In the genomic region with DNA sequence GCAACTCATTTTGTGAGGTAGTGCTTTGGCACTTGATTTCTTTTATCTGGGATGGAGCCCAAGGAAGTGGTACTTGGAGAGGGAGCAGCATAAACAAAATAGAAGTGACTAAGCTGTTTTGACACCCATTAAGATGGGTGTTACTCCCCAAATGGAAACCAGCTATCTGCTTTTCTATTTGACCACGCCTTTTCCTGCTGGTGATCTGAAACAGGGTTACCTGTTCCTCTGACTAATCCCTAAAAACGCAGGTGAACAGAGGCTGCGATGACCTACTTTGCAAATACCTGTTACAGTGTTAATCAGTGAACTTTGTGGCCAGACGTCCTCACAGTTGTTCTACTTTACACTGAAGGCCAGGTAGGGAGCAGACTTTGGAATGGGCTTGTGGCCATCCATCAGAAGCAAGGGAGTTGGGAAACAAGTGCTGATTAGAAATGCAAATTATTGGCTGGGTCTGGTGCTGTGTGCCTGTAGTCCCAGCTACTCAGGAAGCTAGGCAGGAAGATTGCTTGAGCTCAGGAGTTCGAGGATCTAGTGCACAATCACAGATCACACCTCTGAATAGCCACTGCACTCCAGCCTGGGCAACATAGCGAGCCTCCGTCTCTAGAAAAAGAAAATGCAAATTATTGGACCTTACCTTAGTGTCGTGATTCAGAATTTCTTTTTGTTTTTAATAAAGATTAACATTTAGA, we compare ENCODE assay signal across 19 cellular contexts. TPM values are rescaled to one million over a fixed set of nuclear protein-coding genes. Genes with fewer than 3 reads are reported as not detected.
A peak's percentile ranks its signal among the peaks of the same experiment; 100 is the strongest.
DNase-seq lines count a peak whose midpoint lies in the region; ATAC-seq, FAIRE-seq and TF ChIP-seq lines count a peak whose summit lies in the region.
"Had no signal": no experiment of that assay in that cellular context is flagged by ENCODE, and none has a peak within 500 bp of the region (broad histone marks: within the 10 kb centered on the region; RNA-seq: fewer than 3 reads in every experiment).

No MANE protein-coding gene starts in this region.

- H3K9me1 ChIP-seq in keratinocyte (ENCODE audit: control insufficient read depth, extremely low read depth, insufficient read depth, low read length), result no peaks in the 10 kb centered on the region

- TF ChIP-seq POLR2A in thyroid gland (IDR thresholded peaks at IDR 0.05), result no peak

- TF ChIP-seq CTCF in mammary epithelial cell (conservative IDR thresholded peaks at IDR 0.05 in 1 of 2, IDR thresholded peaks at IDR 0.05 in 1 of 2; ENCODE audit: extremely low read depth in 1 of 2, insufficient read depth in 1 of 2, low read depth in 1 of 2, low read length in 2 of 2) (no peak), keratinocyte (optimal IDR thresholded peaks at IDR 0.05 in 1 of 3, IDR thresholded peaks at IDR 0.05 in 1 of 3, conservative IDR thresholded peaks at IDR 0.05 in 1 of 3; ENCODE audit: extremely low read depth in 1 of 3, insufficient read depth in 2 of 3, low read length in 3 of 3) (no peak), thyroid gland (IDR thresholded peaks at IDR 0.05) (no peak)

- H3K36me3 ChIP-seq in mammary epithelial cell (ENCODE audit: insufficient read depth, low read length), result no peaks in the 10 kb centered on the region
- H3K36me3 ChIP-seq in keratinocyte (ENCODE audit: control insufficient read depth in 2 of 2, extremely low read depth in 1 of 2, insufficient read depth in 2 of 2, low read length in 2 of 2), result no peaks in the 10 kb centered on the region
- no peaks in the 10 kb centered on the region for H3K36me3 ChIP-seq in thyroid gland
- H3K36me3 ChIP-seq: BLaER1 treated with 17β-estradiol and CSF1 and Interleukin-3, amounts not matched to agents 10 nM and 100 nM; cardiac muscle cell; right atrium auricular region; SJCRH30; thoracic aorta had no signal

- TSS peak; percentile 85 for BruUV-seq in mammary epithelial cell (replicated peaks; lab: Mats Ljungman, UMichigan)

- H3K9ac ChIP-seq in mammary epithelial cell (ENCODE audit: insufficient read depth, low read length) (no peak overlapping the region), keratinocyte (ENCODE audit: control insufficient read depth, extremely low read depth, insufficient read depth, low read length) (peak overlapping the region; percentile 19)
- H3K9ac ChIP-seq: BLaER1 treated with 17β-estradiol and CSF1 and Interleukin-3, amounts not matched to agents 10 nM and 100 nM had no signal

- CTCF ChIA-PET in mammary epithelial cell (lab: Charles Lee; ENCODE audit: low non-redundant PET), result no interaction called here

- H3K4me3 ChIP-seq in mammary epithelial cell (replicated peaks in 1 of 3; ENCODE audit: insufficient read depth in 1 of 3, low read depth in 2 of 3, low read length in 3 of 3) (no peak overlapping the region), keratinocyte (ENCODE audit: control insufficient read depth in 2 of 3, extremely low read depth in 1 of 3, insufficient read depth in 2 of 3, low read depth in 1 of 3, low read length in 3 of 3) (no peak overlapping the region), thyroid gland (replicated peaks in 1 of 3) (no peak overlapping the region)
- H3K4me3 ChIP-seq: BLaER1 treated with 17β-estradiol and CSF1 and Interleukin-3, amounts not matched to agents 10 nM and 100 nM; cardiac muscle cell; right atrium auricular region; SJCRH30; thoracic aorta had no signal

- 46% methylated on average over 8 of the region's 8 CpGs for WGBS in mammary epithelial cell (ENCODE audit: low coverage, missing lambda C conversion rate)
- 76 to 79% methylated on average over 8 of the region's 8 CpGs for whole genome bisulfite sequencing in thyroid gland, 2 donors

- ATAC-seq in GM21367 (IDR thresholded peaks at IDR 0.05; ENCODE audit: unreplicated experiment) (no peak), HG02885 (IDR thresholded peaks at IDR 0.05; ENCODE audit: poor library complexity, unreplicated experiment) (no peak)

- H3K27me3 ChIP-seq in mammary epithelial cell (ENCODE audit: insufficient read depth, low read length) (no peaks in the 10 kb centered on the region), keratinocyte (ENCODE audit: control insufficient read depth, extremely low read depth, insufficient read depth, low read length) (no peaks in the 10 kb centered on the region), thyroid gland (no peaks in the 10 kb centered on the region)
- H3K27me3 ChIP-seq: BLaER1 treated with 17β-estradiol and CSF1 and Interleukin-3, amounts not matched to agents 10 nM and 100 nM; cardiac muscle cell; right atrium auricular region; SJCRH30 had no signal

- in situ Hi-C loops in mammary epithelial cell (cut with MboI; ENCODE audit: low sequenced_read_pairs in 2 of 2), result loop anchor here in 1 of 2 donors (10.0 kb wide), 1 partner anchor 61 kb away; a partner anchor contains a TSS

- DNase-seq in LoVo (ENCODE audit: low spot score), result peak; percentile 60
- peak; percentile 83 for DNase-seq in mammary epithelial cell
- peak; percentile 78 for DNase-seq in keratinocyte (ENCODE audit: low read depth, low spot score)
- peak in 1 of 2 donors; percentile 18 for DNase-seq in thyroid gland
- no peak for DNase-seq in DMS53 treated with DMSO at 0.1 percent for 48 hours (lab: John Stamatoyannopoulos, UW; ENCODE audit: unreplicated experiment)
- DNase-seq in D341Med (ENCODE audit: low spot score), result no peak
- DNase-seq: activated CD4-positive, alpha-beta T cell treated with anti-CD3 and anti-CD28 coated beads, Interleukin-2, amount 10 ng/mL, durations not matched to agents 24 days and 14 days; activated naive CD4-positive, alpha-beta T cell treated with anti-CD3 and anti-CD28 coated beads, Interleukin-2, amount 50 U/mL, for 16 hours; DMS79 treated with DMSO at 0.1 percent for 48 hours; effector memory CD4-positive, alpha-beta T cell; NCI-H1417 treated with DMSO at 0.1 percent for 48 hours; NCI-H2227 treated with DMSO at 0.1 percent for 48 hours; SJCRH30 had no signal

- H3K79me2 ChIP-seq in mammary epithelial cell (ENCODE audit: insufficient read depth, low read length) (no peaks in the 10 kb centered on the region), keratinocyte (ENCODE audit: control insufficient read depth, insufficient read depth, low read length) (no peaks in the 10 kb centered on the region)

- dilution Hi-C loops in mammary epithelial cell (cut with HindIII; ENCODE audit: low sequenced_read_pairs), result no loop called here
- dilution Hi-C loops in keratinocyte (cut with MboI; ENCODE audit: extremely low pct_ligation_motif_present, low sequenced_read_pairs), result no loop called here

- intact Hi-C loops in mammary epithelial cell (cut with micrococcal nuclease) (no loop called here), thyroid gland (cut with DNase I) (no loop called here)

- H3K4me2 ChIP-seq in mammary epithelial cell (ENCODE audit: insufficient read depth, low read depth, low read length) (peak overlapping the region; percentile 31), keratinocyte (ENCODE audit: control insufficient read depth, extremely low read depth, insufficient read depth, low read depth, low read length) (peak overlapping the region; percentile 27)
- H3K4me2 ChIP-seq: BLaER1 treated with 17β-estradiol and CSF1 and Interleukin-3, amounts not matched to agents 10 nM and 100 nM had no signal

- no peaks in the 10 kb centered on the region for H4K20me1 ChIP-seq in mammary epithelial cell (ENCODE audit: insufficient read depth, low read length)
- H4K20me1 ChIP-seq in keratinocyte (ENCODE audit: control insufficient read depth, extremely low read depth, insufficient read depth, low read length), result no peaks in the 10 kb centered on the region
- H4K20me1 ChIP-seq: BLaER1 treated with 17β-estradiol and CSF1 and Interleukin-3, amounts not matched to agents 10 nM and 100 nM had no signal

- H3K9me3 ChIP-seq in mammary epithelial cell (replicated peaks; ENCODE audit: insufficient read depth, low read length) (no peaks in the 10 kb centered on the region), keratinocyte (ENCODE audit: control insufficient read depth, low read depth, low read length) (peaks cover 4% of the 10 kb centered on the region), thyroid gland (no peaks in the 10 kb centered on the region)
- H3K9me3 ChIP-seq: thoracic aorta had no signal

- H2AFZ ChIP-seq in mammary epithelial cell (ENCODE audit: low read depth, low read length) (no peak overlapping the region), keratinocyte (ENCODE audit: control insufficient read depth, low read length) (no peak overlapping the region)

- H3K4me1 ChIP-seq in mammary epithelial cell (ENCODE audit: insufficient read depth, low read length) (peaks cover 41% of the 10 kb centered on the region), keratinocyte (ENCODE audit: control insufficient read depth, extremely low read depth, insufficient read depth, low read length) (peaks cover 49% of the 10 kb centered on the region), thyroid gland (peaks cover 37 to 49% of the 10 kb centered on the region in 2 donors)
- H3K4me1 ChIP-seq: SJCRH30 had no signal

- H3K27ac ChIP-seq in mammary epithelial cell (ENCODE audit: insufficient read depth, low read depth, low read length) (no peak overlapping the region), keratinocyte (ENCODE audit: control insufficient read depth, insufficient read depth, low read length) (peak overlapping the region; percentile 58), thyroid gland (peak overlapping the region; percentile 59 to 96 (median 91))
- H3K27ac ChIP-seq: BLaER1 treated with 17β-estradiol and CSF1 and Interleukin-3, amounts not matched to agents 10 nM and 100 nM; cardiac muscle cell; right atrium auricular region; SJCRH30 had no signal

- FAIRE-seq in keratinocyte (lab: Jason Lieb, UNC), result peak; percentile 71

RNA-seq across cellular contexts. Expression of a gene that starts 58.3 kb away (rescaled TPM):
- 100 to 1,000 TPM; 120 to 162 TPM for total RNA-seq in mammary epithelial cell
- polyA plus RNA-seq in mammary epithelial cell, result 60.7 TPM
- 159 TPM for polyA minus RNA-seq in mammary epithelial cell
- 78.5 to 94.8 TPM (median 85.5 TPM) in 3 replicates for polyA plus RNA-seq in keratinocyte
- 289 TPM for polyA plus RNA-seq in keratinocyte (2011; ENCODE audit: low read depth)
- polyA plus RNA-seq in keratinocyte (2011; cell fraction: cytosol; rRNA removed), result 40.9 and 59.0 TPM in 2 replicates
- 164 and 198 TPM in 2 replicates for polyA plus RNA-seq in keratinocyte (2011; cell fraction: nucleus; rRNA removed)
- polyA plus RNA-seq in keratinocyte (2012; ENCODE audit: low replicate concordance), result 53.0 and 120 TPM in 2 replicates
- polyA minus RNA-seq in keratinocyte, result 171 to 310 TPM (median 237 TPM) in 3 replicates
- polyA minus RNA-seq in keratinocyte (2011; cell fraction: cytosol; rRNA and poly(A)+ RNA removed), result 94.6 TPM
- 194 and 305 TPM in 2 replicates for polyA minus RNA-seq in keratinocyte (2011; cell fraction: nucleus; rRNA and poly(A)+ RNA removed)
- total RNA-seq in thyroid gland, result 100 to 1,000 TPM; 252 to 382 (median 289) TPM

Comparison
In these comparisons a context has a peak if more than half of its experiments do, and no peak if none do; other contexts are left out.
1. DNase-seq: peak in LoVo (single experiment), mammary epithelial cell (single experiment) and keratinocyte (single experiment); none in DMS53 treated with DMSO at 0.1 percent for 48 hours (single experiment) and D341Med (single experiment).